ENCODE assay signal across 8 cellular contexts in genomic region chr7:50595538-50596102, GRCh38. TPM values are rescaled to one million over a fixed set of nuclear protein-coding genes. Genes with fewer than 3 reads are reported as not detected.
DNase-seq lines count a peak whose midpoint lies in the region; ATAC-seq and TF ChIP-seq lines count a peak whose summit lies in the region.

No MANE protein-coding gene starts in this region.

- no CpG with 5 or more reads among the region's 4 CpGs for WGBS in neuronal stem cell (ENCODE audit: extremely low coverage in 2 of 2, insufficient read length in 2 of 2, insufficient replicate concordance in 1 of 2), 2 donors

- H3K4me3 ChIP-seq in BE2C (ENCODE audit: low read depth, low read length) (no peak overlapping the region), fibroblast of lung (replicated peaks in 1 of 4; ENCODE audit: control extremely low read depth in 1 of 4, insufficient read depth in 1 of 4, low read depth in 3 of 4, low read length in 4 of 4) (no peak overlapping the region), neuronal stem cell (ENCODE audit: low read length in 2 of 2) (no peak overlapping the region), SJCRH30 (no peak overlapping the region)

- no peak overlapping the region for H4K91ac ChIP-seq in neuronal stem cell (ENCODE audit: low read depth, low read length, poor library complexity)

- no peak overlapping the region for H2BK5ac ChIP-seq in neuronal stem cell (ENCODE audit: low read length)

- H2BK15ac ChIP-seq in neuronal stem cell (ENCODE audit: low read length): no peak overlapping the region

- H3K9me3 ChIP-seq in BE2C: no peaks in the 10 kb centered on the region
- no peaks in the 10 kb centered on the region for H3K9me3 ChIP-seq in fibroblast of lung (ENCODE audit: control insufficient read depth, insufficient read depth, low read depth, low read length)
- no peaks in the 10 kb centered on the region for H3K9me3 ChIP-seq in neuronal stem cell (replicated peaks in 1 of 2; ENCODE audit: control insufficient read depth in 2 of 2, insufficient read depth in 1 of 2, low read depth in 1 of 2, low read length in 2 of 2)
- no peaks in the 10 kb centered on the region for H3K9me3 ChIP-seq in SJCRH30 (replicated peaks)

- H3K23ac ChIP-seq in neuronal stem cell (ENCODE audit: low read depth, low read length, poor library complexity): no peak overlapping the region

- no peaks in the 10 kb centered on the region for H3K36me3 ChIP-seq in BE2C
- peaks cover 1% of the 10 kb centered on the region for H3K36me3 ChIP-seq in fibroblast of lung (ENCODE audit: control insufficient read depth, insufficient read depth, low read length)
- H3K36me3 ChIP-seq in neuronal stem cell (replicated peaks in 1 of 2; ENCODE audit: control insufficient read depth in 2 of 2, insufficient read depth in 2 of 2, low read length in 2 of 2): peaks cover 21 to 96% of the 10 kb centered on the region in 2 donors
- no peaks in the 10 kb centered on the region for H3K36me3 ChIP-seq in SJCRH30

- no peak overlapping the region for H4K8ac ChIP-seq in neuronal stem cell (ENCODE audit: low read depth, low read length)

- H2AFZ ChIP-seq in fibroblast of lung (ENCODE audit: low read length) (no peak overlapping the region), neuronal stem cell (ENCODE audit: low read length) (no peak overlapping the region)

- no peaks in the 10 kb centered on the region for H4K20me1 ChIP-seq in fibroblast of lung (ENCODE audit: control insufficient read depth, extremely low read depth, insufficient read depth, low read length)

- no peak overlapping the region for H3K14ac ChIP-seq in neuronal stem cell (ENCODE audit: low read length)

- H3K79me2 ChIP-seq in fibroblast of lung (ENCODE audit: control insufficient read depth, insufficient read depth, low read length): no peaks in the 10 kb centered on the region

- no peak overlapping the region for H2BK12ac ChIP-seq in neuronal stem cell (ENCODE audit: low read length)

- H3K27me3 ChIP-seq in BE2C (no peaks in the 10 kb centered on the region), fibroblast of lung (ENCODE audit: control insufficient read depth, insufficient read depth, low read length) (no peaks in the 10 kb centered on the region), neuronal stem cell (ENCODE audit: control insufficient read depth in 3 of 3, insufficient read depth in 3 of 3, low read depth in 1 of 3, low read length in 3 of 3) (no peaks in the 10 kb centered on the region), SJCRH30 (0 out of 2 replicates have a peak, but pooled peaks cover 3% of the 10 kb centered on the region)

- H2BK120ac ChIP-seq in neuronal stem cell (ENCODE audit: low read depth, low read length): no peak overlapping the region

- no peaks in the 10 kb centered on the region for H3K79me1 ChIP-seq in neuronal stem cell (ENCODE audit: low read depth, low read length)

- H3K27ac ChIP-seq in fibroblast of lung (ENCODE audit: insufficient read depth, low read length) (no peak overlapping the region), neuronal stem cell (replicated peaks; ENCODE audit: low read length) (no peak overlapping the region), SJCRH30 (no peak overlapping the region)

- TF ChIP-seq CTCF in BE2C (IDR thresholded peaks at IDR 0.05; ENCODE audit: low read depth, low read length): peak; percentile 80
- TF ChIP-seq CTCF in fibroblast of lung (conservative IDR thresholded peaks at IDR 0.05 in 1 of 2, IDR thresholded peaks at IDR 0.05 in 1 of 2; ENCODE audit: low read depth in 1 of 2, low read length in 2 of 2): peak; percentile 50 to 63

- H3K18ac ChIP-seq in neuronal stem cell (ENCODE audit: low read length): no peak overlapping the region

- H3K4me2 ChIP-seq in fibroblast of lung (ENCODE audit: extremely low read depth, insufficient read depth, low read length) (no peak overlapping the region), neuronal stem cell (ENCODE audit: insufficient read depth, low read length, poor library complexity, severe bottlenecking) (no peak overlapping the region)

- no peak overlapping the region for H3K4ac ChIP-seq in neuronal stem cell (ENCODE audit: low read length)

- H3K9ac ChIP-seq in fibroblast of lung (ENCODE audit: insufficient read depth, low read length) (no peak overlapping the region), neuronal stem cell (ENCODE audit: low read depth, low read length, poor library complexity) (no peak overlapping the region)

- DNase-seq in BE2C (peak; percentile 52), SHP77 (lab: John Stamatoyannopoulos, UW) (peak; percentile 29 to 67), fibroblast of lung (ENCODE audit: low read depth in 2 of 2) (peak; percentile 54 to 75), neuronal stem cell (ENCODE audit: low spot score) (peak; percentile 2), SJCRH30 (no peak)

- peak; percentile 15 for ATAC-seq in GM18508 (IDR thresholded peaks at IDR 0.05; ENCODE audit: insufficient read depth, unreplicated experiment)
- ATAC-seq in HG03432 (IDR thresholded peaks at IDR 0.05; ENCODE audit: unreplicated experiment): peak; percentile 11
- no peak for ATAC-seq in GM19328 (IDR thresholded peaks at IDR 0.05; ENCODE audit: unreplicated experiment)

- H2AK5ac ChIP-seq in neuronal stem cell (ENCODE audit: low read depth, low read length): no peak overlapping the region

- H3K4me1 ChIP-seq in BE2C: no peaks in the 10 kb centered on the region
- H3K4me1 ChIP-seq in fibroblast of lung (ENCODE audit: control insufficient read depth, extremely low read depth, insufficient read depth, low read length): no peaks in the 10 kb centered on the region
- no peaks in the 10 kb centered on the region for H3K4me1 ChIP-seq in neuronal stem cell (ENCODE audit: control insufficient read depth in 2 of 2, insufficient read depth in 1 of 2, low read depth in 1 of 2, low read length in 2 of 2)
- no peaks in the 10 kb centered on the region for H3K4me1 ChIP-seq in SJCRH30

RNA-seq across cellular contexts. Expression of gene DDC, which starts 30.4 kb away (rescaled TPM):
- 50.6 TPM for polyA plus RNA-seq in BE2C (2012; ENCODE audit: insufficient read depth, insufficient read length, low read depth)
- not detected in 2 replicates for total RNA-seq in fibroblast of lung
- polyA plus RNA-seq in fibroblast of lung: not detected in 2 replicates
- polyA plus RNA-seq in fibroblast of lung (2012): not detected in 2 replicates
- polyA minus RNA-seq in fibroblast of lung (ENCODE audit: low replicate concordance): not detected in 2 replicates
- not detected for polyA plus RNA-seq in neuronal stem cell (2013, experiment 1 of 2)
- 0.11 TPM for polyA plus RNA-seq in neuronal stem cell (2013, experiment 2 of 2)
- total RNA-seq in SJCRH30 (2014; rRNA removed; shearing (Covaris generic)): not detected in 2 replicates

Comparison
In these comparisons a context has a peak if more than half of its experiments do, and no peak if none do; other contexts are left out.
1. DNase-seq: peak in BE2C (single experiment), SHP77 (2 of 2), fibroblast of lung (2 of 2) and neuronal stem cell (single experiment); none in SJCRH30 (0 of 2).